31 cellular contexts compared by ENCODE assay signal in the genomic region with DNA sequence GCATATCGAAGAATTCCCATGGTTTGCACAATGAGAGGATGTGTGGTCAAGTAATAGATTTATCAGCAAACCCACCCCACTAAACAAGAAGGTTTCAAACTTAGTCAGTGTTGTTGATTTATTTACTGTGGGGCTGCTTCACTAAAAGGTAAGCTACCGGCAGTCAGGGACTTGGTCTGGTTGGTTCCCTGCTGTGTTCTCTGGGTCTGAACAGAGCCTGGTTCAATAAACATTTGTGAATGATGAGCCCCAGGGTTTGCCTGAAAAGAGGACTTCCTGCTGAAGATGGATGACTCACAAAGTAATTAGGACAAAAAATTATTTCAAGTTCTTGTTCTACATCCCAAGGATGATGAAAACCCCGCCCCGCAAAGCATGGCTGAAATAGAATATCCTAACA.
DNase-seq lines count a peak whose midpoint lies in the region; ATAC-seq, FAIRE-seq and TF ChIP-seq lines count a peak whose summit lies in the region.
"Had no signal": no experiment of that assay in that cellular context is flagged by ENCODE, and none has a peak within 500 bp of the region (broad histone marks: within the 10 kb centered on the region; RNA-seq: fewer than 3 reads in every experiment).

No MANE protein-coding gene starts in this region.

- H3K4me3 Mint-ChIP-seq in mesothelial cell of epicardium (no peak overlapping the region), endodermal cell (no peak overlapping the region)
- H3K4me3 Mint-ChIP-seq: activated B cell treated with CpG ODN at 0.5 μM for 24 hours; activated naive CD4-positive, alpha-beta T cell treated with anti-CD3 and anti-CD28 coated beads, Interleukin-2, amount 50 U/mL, for 24 hours; activated T-cell treated with anti-CD3 and anti-CD28 coated beads, Interleukin-2, amount 50 U/mL, for 72 hours; B cell; brain; natural killer cell; stimulated activated naive B cell treated with anti-CD40 and anti-IgM and Interleukin-4, amounts not matched to agents 10 μg/mL and 1 μg/mL and 100 μg/mL, for 72 hours; T-helper 2 cell treated with Interferon-gamma antibody and Interleukin-4, amounts not matched to agents 5 μg/mL and 100 μg/mL, for 36 hours had no signal

- H3K9me3 ChIP-seq in adipocyte (ENCODE audit: control insufficient read depth, low read length) = no peaks in the 10 kb centered on the region
- H3K9me3 ChIP-seq in keratinocyte (ENCODE audit: control insufficient read depth, low read depth, low read length) = no peaks in the 10 kb centered on the region
- H3K9me3 ChIP-seq in endodermal cell (ENCODE audit: control insufficient read depth, low read length) = no peaks in the 10 kb centered on the region
- H3K9me3 ChIP-seq: SJSA1 had no signal

- H3K4me3 ChIP-seq in adipocyte (ENCODE audit: low read length) (no peak overlapping the region), keratinocyte (ENCODE audit: control insufficient read depth in 2 of 3, extremely low read depth in 1 of 3, insufficient read depth in 2 of 3, low read depth in 1 of 3, low read length in 3 of 3) (no peak overlapping the region), endodermal cell (ENCODE audit: low read length) (no peak overlapping the region)
- H3K4me3 ChIP-seq: coronary artery, GM12878, K562, SJSA1 had no signal

- no peak for ATAC-seq in HG02571 (IDR thresholded peaks at IDR 0.05; ENCODE audit: unreplicated experiment)
- ATAC-seq: activated T-cell treated with anti-CD3 and anti-CD28 coated beads, Interleukin-2, amount 50 U/mL, for 72 hours; GM12878; K562; natural killer cell; stimulated activated naive B cell treated with anti-CD40 and anti-IgM and Interleukin-4, amounts not matched to agents 10 μg/mL and 1 μg/mL and 100 μg/mL, for 72 hours had no signal

- WGBS in endodermal cell (ENCODE audit: insufficient coverage in 1 of 2, insufficient read length in 1 of 2), 2 experiments = 91% methylated on average over 4 of the region's 4 CpGs; no CpG with 5 or more reads in 1 of the 2 experiments

- no peaks in the 10 kb centered on the region for H3K79me2 ChIP-seq in keratinocyte (ENCODE audit: control insufficient read depth, insufficient read depth, low read length)
- H3K79me2 ChIP-seq: parathyroid adenoma had no signal

- H3K4me1 ChIP-seq in adipocyte (ENCODE audit: control insufficient read depth, insufficient read depth, low read length) = no peaks in the 10 kb centered on the region
- peaks cover 33% of the 10 kb centered on the region for H3K4me1 ChIP-seq in keratinocyte (ENCODE audit: control insufficient read depth, extremely low read depth, insufficient read depth, low read length)
- peaks cover 3% of the 10 kb centered on the region for H3K4me1 ChIP-seq in endodermal cell (ENCODE audit: control insufficient read depth, insufficient read depth, low read length)
- H3K4me1 ChIP-seq: parathyroid adenoma had no signal

- no peaks in the 10 kb centered on the region for H3K9me1 ChIP-seq in keratinocyte (ENCODE audit: control insufficient read depth, extremely low read depth, insufficient read depth, low read length)

- dilution Hi-C loops in keratinocyte (cut with MboI; ENCODE audit: extremely low pct_ligation_motif_present, low sequenced_read_pairs) = no loop called here

- H3K27ac Mint-ChIP-seq in mesothelial cell of epicardium (no peak overlapping the region), endodermal cell (no peak overlapping the region)
- H3K27ac Mint-ChIP-seq: activated B cell treated with CpG ODN at 0.5 μM for 24 hours; activated T-cell treated with anti-CD3 and anti-CD28 coated beads, Interleukin-2, amount 50 U/mL, for 72 hours; B cell; brain; natural killer cell; stimulated activated naive B cell treated with anti-CD40 and anti-IgM and Interleukin-4, amounts not matched to agents 10 μg/mL and 1 μg/mL and 100 μg/mL, for 72 hours; T-helper 2 cell treated with Interferon-gamma antibody and Interleukin-4, amounts not matched to agents 5 μg/mL and 100 μg/mL, for 36 hours had no signal

- H3K36me3 ChIP-seq in adipocyte (ENCODE audit: control insufficient read depth, insufficient read depth, low read length, severe bottlenecking) (no peaks in the 10 kb centered on the region), keratinocyte (ENCODE audit: control insufficient read depth in 2 of 2, extremely low read depth in 1 of 2, insufficient read depth in 2 of 2, low read length in 2 of 2) (no peaks in the 10 kb centered on the region), endodermal cell (ENCODE audit: control insufficient read depth, insufficient read depth, low read length) (no peaks in the 10 kb centered on the region)
- H3K36me3 ChIP-seq: SJSA1 had no signal

- DNase-seq in COLO829 (ENCODE audit: low spot score) = peak; percentile 92
- DNase-seq in HT1080 (ENCODE audit: low read depth) = peak; percentile 68
- peak; percentile 23 for DNase-seq in adipocyte (ENCODE audit: low read depth)
- no peak for DNase-seq in keratinocyte (ENCODE audit: low read depth, low spot score)
- no peak for DNase-seq in mesothelial cell of epicardium (ENCODE audit: low spot score in 2 of 2, unreplicated experiment in 2 of 2)
- DNase-seq in NCI-H446 treated with DMSO at 0.1 percent for 48 hours (lab: John Stamatoyannopoulos, UW) = no peak
- no peak for DNase-seq in endodermal cell
- DNase-seq: activated B cell treated with CpG ODN at 0.5 μM for 24 hours; activated CD8-positive, alpha-beta memory T cell treated with anti-CD3 and anti-CD28 coated beads for 24 hours; activated T-cell treated with anti-CD3 and anti-CD28 coated beads, Interleukin-2, amount 50 U/mL, for 72 hours; GF-D8; kidney glomerular epithelial cell; mesendoderm; natural killer cell; NCI-H2029 treated with DMSO at 0.1 percent for 48 hours; NCI-H524 treated with DMSO at 0.1 percent for 48 hours; stimulated activated naive B cell treated with anti-CD40 and anti-IgM and Interleukin-4, amounts not matched to agents 10 μg/mL and 1 μg/mL and 100 μg/mL, for 72 hours had no signal

- no peaks in the 10 kb centered on the region for H3K27me3 Mint-ChIP-seq in mesothelial cell of epicardium (ENCODE audit: low read depth)
- peaks cover 3% of the 10 kb centered on the region for H3K27me3 Mint-ChIP-seq in endodermal cell (ENCODE audit: insufficient read depth)
- H3K27me3 Mint-ChIP-seq: activated naive CD4-positive, alpha-beta T cell treated with anti-CD3 and anti-CD28 coated beads, Interleukin-2, amount 50 U/mL, for 24 hours had no signal

- peaks cover 43% of the 10 kb centered on the region for H3K4me1 Mint-ChIP-seq in mesothelial cell of epicardium
- peaks cover 10% of the 10 kb centered on the region for H3K4me1 Mint-ChIP-seq in endodermal cell

- H3K36me3 Mint-ChIP-seq in mesothelial cell of epicardium (no peaks in the 10 kb centered on the region), endodermal cell (ENCODE audit: low read depth) (no peaks in the 10 kb centered on the region)
- H3K36me3 Mint-ChIP-seq: activated naive CD4-positive, alpha-beta T cell treated with anti-CD3 and anti-CD28 coated beads, Interleukin-2, amount 50 U/mL, for 24 hours; brain; natural killer cell; stimulated activated naive B cell treated with anti-CD40 and anti-IgM and Interleukin-4, amounts not matched to agents 10 μg/mL and 1 μg/mL and 100 μg/mL, for 72 hours had no signal

- H3K9me3 Mint-ChIP-seq in mesothelial cell of epicardium = no peaks in the 10 kb centered on the region
- peaks cover 1% of the 10 kb centered on the region for H3K9me3 Mint-ChIP-seq in endodermal cell
- H3K9me3 Mint-ChIP-seq: activated B cell treated with CpG ODN at 0.5 μM for 24 hours; activated naive CD4-positive, alpha-beta T cell treated with anti-CD3 and anti-CD28 coated beads, Interleukin-2, amount 50 U/mL, for 24 hours; activated T-cell treated with anti-CD3 and anti-CD28 coated beads, Interleukin-2, amount 50 U/mL, for 72 hours; natural killer cell; stimulated activated naive B cell treated with anti-CD40 and anti-IgM and Interleukin-4, amounts not matched to agents 10 μg/mL and 1 μg/mL and 100 μg/mL, for 72 hours; T-helper 2 cell treated with Interferon-gamma antibody and Interleukin-4, amounts not matched to agents 5 μg/mL and 100 μg/mL, for 36 hours had no signal

- H3K27me3 ChIP-seq in adipocyte (replicated peaks; ENCODE audit: control insufficient read depth, insufficient read depth, low read length) = no peaks in the 10 kb centered on the region
- no peaks in the 10 kb centered on the region for H3K27me3 ChIP-seq in keratinocyte (ENCODE audit: control insufficient read depth, extremely low read depth, insufficient read depth, low read length)
- H3K27me3 ChIP-seq in endodermal cell (ENCODE audit: control insufficient read depth, insufficient read depth, low read length, poor library complexity, severe bottlenecking) = no peaks in the 10 kb centered on the region
- H3K27me3 ChIP-seq: SJSA1 had no signal

- no peak overlapping the region for H2AFZ ChIP-seq in keratinocyte (ENCODE audit: control insufficient read depth, low read length)
- H2AFZ ChIP-seq: parathyroid adenoma had no signal

- peak overlapping the region; percentile 3 for H3K27ac ChIP-seq in keratinocyte (ENCODE audit: control insufficient read depth, insufficient read depth, low read length)
- no peak overlapping the region for H3K27ac ChIP-seq in endodermal cell (ENCODE audit: low read depth, low read length)
- H3K27ac ChIP-seq: coronary artery, parathyroid adenoma, SJSA1 had no signal

- peak overlapping the region; percentile 22 for H3K4me2 ChIP-seq in keratinocyte (ENCODE audit: control insufficient read depth, extremely low read depth, insufficient read depth, low read depth, low read length)

- no peak for TF ChIP-seq CTCF in keratinocyte (optimal IDR thresholded peaks at IDR 0.05 in 1 of 3, IDR thresholded peaks at IDR 0.05 in 1 of 3, conservative IDR thresholded peaks at IDR 0.05 in 1 of 3; ENCODE audit: extremely low read depth in 1 of 3, insufficient read depth in 2 of 3, low read length in 3 of 3)
- TF ChIP-seq CTCF in mesothelial cell of epicardium (IDR thresholded peaks at IDR 0.05; ENCODE audit: unreplicated experiment) = no peak
- no peak for TF ChIP-seq CTCF in endodermal cell (conservative IDR thresholded peaks at IDR 0.05)

- H3K9ac ChIP-seq in adipocyte (ENCODE audit: low read length) (no peak overlapping the region), keratinocyte (ENCODE audit: control insufficient read depth, extremely low read depth, insufficient read depth, low read length) (no peak overlapping the region), endodermal cell (ENCODE audit: extremely low read depth, low read length, poor library complexity, severe bottlenecking) (no peak overlapping the region)
- H3K9ac ChIP-seq: parathyroid adenoma had no signal

- H4K20me1 ChIP-seq in keratinocyte (ENCODE audit: control insufficient read depth, extremely low read depth, insufficient read depth, low read length) = no peaks in the 10 kb centered on the region

- FAIRE-seq in keratinocyte (lab: Jason Lieb, UNC) = peak; percentile 83
- FAIRE-seq: D721Med, endometrium, frontal cortex, GM12878, H54, K562 had no signal

Comparison
In these comparisons a context has a peak if more than half of its experiments do, and no peak if none do; other contexts are left out.
1. DNase-seq: peak in COLO829 (single experiment), HT1080 (single experiment) and adipocyte (single experiment); none in keratinocyte (single experiment), mesothelial cell of epicardium (0 of 2), NCI-H446 treated with DMSO at 0.1 percent for 48 hours (single experiment) and endodermal cell (single experiment).